14 cellular contexts compared by ENCODE assay signal in the genomic region with DNA sequence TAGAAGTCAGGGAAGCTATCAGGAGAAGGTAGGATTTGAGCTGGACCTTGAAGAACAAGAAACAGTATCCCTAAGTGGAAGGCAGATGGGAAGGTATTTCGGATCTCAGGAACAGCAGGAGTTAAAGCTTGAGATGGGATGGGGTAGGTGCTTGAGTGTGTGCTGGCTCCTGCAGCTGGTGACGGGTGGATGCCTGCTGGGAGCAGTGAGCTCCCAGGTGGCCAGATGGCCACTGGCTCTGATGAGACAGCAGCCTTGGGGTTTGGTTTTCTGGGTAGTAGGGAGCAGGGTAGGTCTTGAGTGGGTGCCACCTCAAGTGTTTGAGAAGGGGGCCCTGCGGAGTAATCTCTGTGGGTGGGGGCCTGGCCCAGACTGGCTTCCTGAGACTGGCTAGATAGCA. TPM values are rescaled to one million over a fixed set of nuclear protein-coding genes. Genes with fewer than 3 reads are reported as not detected.
DNase-seq lines count a peak whose midpoint lies in the region; ATAC-seq and TF ChIP-seq lines count a peak whose summit lies in the region.
"Had no signal": no experiment of that assay in that cellular context is flagged by ENCODE, and none has a peak within 500 bp of the region (broad histone marks: within the 10 kb centered on the region; RNA-seq: fewer than 3 reads in every experiment).

No MANE protein-coding gene starts in this region.

- POLR2A ChIA-PET in PC-3 (lab: Charles Lee; ENCODE audit: unreplicated experiment), result no interaction called here

- BruUV-seq in PC-3 (replicated peaks; lab: Mats Ljungman, UMichigan), result TSS peak; percentile 7

- H3K27ac ChIP-seq in PC-3 (ENCODE audit: low read length) (peak overlapping the region; percentile 76), gastroesophageal sphincter (peak overlapping the region in 3 of 4 donors; percentile 34 to 75 (median 73)), testis (peak overlapping the region in 1 of 2 donors; percentile 42)

- no peaks in the 10 kb centered on the region for H3K9me3 ChIP-seq in PC-3 (ENCODE audit: low read length)
- H3K9me3 ChIP-seq in gastroesophageal sphincter, result no peaks in the 10 kb centered on the region
- H3K9me3 ChIP-seq in testis, result no peaks in the 10 kb centered on the region
- H3K9me3 ChIP-seq: gastrocnemius medialis, left lung had no signal

- no peaks in the 10 kb centered on the region for H3K9me2 ChIP-seq in PC-3 (replicated peaks; ENCODE audit: low read length)

- H3K4me3 ChIP-seq in PC-3 (ENCODE audit: low read length) (0 out of 2 replicates have a peak overlapping the region, but pooled peaks have one; percentile 13), gastroesophageal sphincter (no peak overlapping the region), testis (no peak overlapping the region)
- H3K4me3 ChIP-seq: gastrocnemius medialis, left lung had no signal

- no peak overlapping the region for H3K9ac ChIP-seq in PC-3 (ENCODE audit: low read length)

- 69 to 94% methylated on average over 2 of the region's 3 CpGs for WGBS in gastroesophageal sphincter (ENCODE audit: low coverage in 1 of 2), 2 donors
- 64 to 81% methylated on average over 3 of the region's 3 CpGs for WGBS in testis, 2 donors

- TF ChIP-seq EP300 in gastroesophageal sphincter (IDR thresholded peaks at IDR 0.05), result no peak

- peak; percentile 48 for DNase-seq in D341Med (ENCODE audit: low spot score)
- no peak for DNase-seq in PC-3
- peak; percentile 31 for DNase-seq in sciatic nerve (ENCODE audit: low spot score)
- DNase-seq in activated effector memory CD4-positive, alpha-beta T cell treated with Interleukin-2 at 50 U/mL for 16 hours, result no peak
- no peak for DNase-seq in testis
- DNase-seq in activated effector memory CD4-positive, alpha-beta T cell treated with anti-CD3 and anti-CD28 coated beads, Interleukin-2, amount 50 U/mL, for 16 hours, result no peak
- DNase-seq: activated naive CD8-positive, alpha-beta T cell treated with anti-CD3 and anti-CD28 coated beads, Interleukin-2, amount 10 ng/mL, durations not matched to agents 7 days and 5 days; CD4-positive, alpha-beta memory T cell; NCI-H526 treated with DMSO at 0.1 percent for 48 hours; stimulated activated CD4-positive, alpha-beta T cell treated with anti-CD3 and anti-CD28 coated beads, Interleukin-2, amount 100 ng/mL, for 24 hours had no signal

- ATAC-seq in PC-3 (no peak), gastroesophageal sphincter (no peak), sciatic nerve (no peak), GM18498 (IDR thresholded peaks at IDR 0.05; ENCODE audit: unreplicated experiment) (no peak)
- ATAC-seq: gastrocnemius medialis had no signal

- CTCF ChIA-PET in PC-3 (lab: Charles Lee), result no interaction called here

- H3K27me3 ChIP-seq in PC-3 (ENCODE audit: low read length) (no peaks in the 10 kb centered on the region), gastroesophageal sphincter (no peaks in the 10 kb centered on the region), testis (no peaks in the 10 kb centered on the region)
- H3K27me3 ChIP-seq: gastrocnemius medialis, left lung had no signal

- H4K20me1 ChIP-seq in PC-3 (ENCODE audit: low read length), result peaks cover 33% of the 10 kb centered on the region; the same call in 1 of the 2 replicates

- H2AFZ ChIP-seq in PC-3 (ENCODE audit: low read length), result no peak overlapping the region

- TF ChIP-seq CTCF in PC-3 (conservative IDR thresholded peaks at IDR 0.05; ENCODE audit: low read depth, low read length) (no peak), gastroesophageal sphincter (IDR thresholded peaks at IDR 0.05) (no peak), testis (IDR thresholded peaks at IDR 0.05) (no peak)

- H3K4me1 ChIP-seq in PC-3 (ENCODE audit: insufficient read depth, low read length) (peaks cover 35% of the 10 kb centered on the region), gastroesophageal sphincter (peaks cover 16 to 87% (median 41%) of the 10 kb centered on the region in 3 donors), testis (peaks cover 34% of the 10 kb centered on the region)

- peaks cover 8% of the 10 kb centered on the region; the same call in 1 of the 2 replicates for H3K36me3 ChIP-seq in PC-3 (ENCODE audit: low read depth, low read length)
- H3K36me3 ChIP-seq in gastroesophageal sphincter, result no peaks in the 10 kb centered on the region
- H3K36me3 ChIP-seq in testis (ENCODE audit: low read depth, missing control alignments), result no peaks in the 10 kb centered on the region
- H3K36me3 ChIP-seq: gastrocnemius medialis, left lung had no signal

- no peak for TF ChIP-seq POLR2A in gastroesophageal sphincter (IDR thresholded peaks at IDR 0.05)
- no peak for TF ChIP-seq POLR2A in testis (IDR thresholded peaks at IDR 0.05)

- intact Hi-C loops in PC-3 (cut with micrococcal nuclease), result no loop called here
- intact Hi-C loops in sciatic nerve (cut with DNase I), result no loop called here
- intact Hi-C loops in testis (cut with DNase I; ENCODE audit: low total_unique reads), result no loop called here

- peak overlapping the region; percentile 76 for H3K4me2 ChIP-seq in PC-3 (ENCODE audit: low read length)

- no peaks in the 10 kb centered on the region for H3F3A ChIP-seq in PC-3 (ENCODE audit: low read length, unreplicated experiment)

- H3K79me2 ChIP-seq in PC-3 (ENCODE audit: low read length), result peaks cover 94% of the 10 kb centered on the region

RNA-seq across cellular contexts. Expression of a gene that starts 10.3 kb away (rescaled TPM):
- 46.4 and 50.6 TPM in 2 replicates for total RNA-seq in PC-3 (2014; rRNA removed)
- total RNA-seq in gastroesophageal sphincter, result 100 to 1,000 TPM in 1 of 4 donors, 10 to 100 TPM in 3; 30.7 to 156 (median 45.1) TPM
- total RNA-seq in sciatic nerve, result 76.6 TPM
- 10 to 100 TPM; 60.0 to 66.5 TPM for total RNA-seq in testis
- 61.1 TPM for polyA plus RNA-seq in testis (ENCODE audit: insufficient read depth, low read depth, low replicate concordance)

Comparison
In these comparisons a context has a peak if more than half of its experiments do, and no peak if none do; other contexts are left out.
1. DNase-seq: peak in D341Med (single experiment) and sciatic nerve (single experiment); none in PC-3 (single experiment), activated effector memory CD4-positive, alpha-beta T cell treated with Interleukin-2 at 50 U/mL for 16 hours (single experiment), testis (single experiment) and activated effector memory CD4-positive, alpha-beta T cell treated with anti-CD3 and anti-CD28 coated beads, Interleukin-2, amount 50 U/mL, for 16 hours (single experiment).